ENCODE assay signal across 1 cellular context in genomic region chr10:103838851-103839512, GRCh38.
TF ChIP-seq lines count a peak whose summit lies in the region.

No MANE protein-coding gene starts in this region.

TF ChIP-seq in IMR-90, 13 proteins besides CTCF, POLR2A, EP300 and RAD21:
- TF ChIP-seq USF2 (IDR thresholded peaks at IDR 0.05; ENCODE audit: low read depth, low read length) (no peak), RFX5 (IDR thresholded peaks at IDR 0.05; ENCODE audit: low read depth, low read length) (no peak), BHLHE40 (IDR thresholded peaks at IDR 0.05; ENCODE audit: low read depth, low read length) (no peak), MAFK (IDR thresholded peaks at IDR 0.05; ENCODE audit: low read depth, low read length) (no peak), RCOR1 (IDR thresholded peaks at IDR 0.05; ENCODE audit: insufficient replicate concordance, low read length) (no peak), SMC3 (IDR thresholded peaks at IDR 0.05; ENCODE audit: low read depth, low read length) (no peak)
